In the genomic region with DNA sequence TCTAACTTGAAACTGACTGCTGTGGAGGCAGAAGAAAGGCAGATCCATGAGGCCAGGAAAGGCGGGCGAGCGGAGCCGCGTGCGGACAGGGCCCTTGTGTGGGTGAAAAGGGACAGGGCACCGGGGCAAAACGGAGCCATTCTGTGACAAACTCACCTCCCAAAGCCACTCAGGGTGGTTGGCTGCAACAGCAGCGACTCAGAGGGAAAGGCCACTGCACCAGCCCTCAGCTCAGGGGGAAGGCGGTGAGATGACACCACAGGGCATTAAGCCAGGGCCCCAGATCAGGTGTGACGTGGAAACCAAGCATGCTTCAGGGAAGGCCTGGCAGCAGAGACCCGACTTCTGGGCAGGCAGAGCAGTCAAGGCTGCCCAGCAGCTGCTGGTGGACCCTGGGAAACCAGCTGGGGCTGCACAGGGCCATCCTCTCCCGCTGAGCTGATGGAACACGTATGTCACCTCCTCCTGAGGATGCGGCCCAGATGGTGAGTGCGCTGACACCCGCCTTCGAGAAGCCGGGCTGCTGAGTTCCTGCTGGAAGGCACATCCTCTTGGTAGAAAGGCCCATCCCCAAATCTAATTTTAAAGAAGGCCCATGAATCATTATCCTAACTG, we compare ENCODE assay signal across 13 cellular contexts.
A peak's percentile ranks its signal among the peaks of the same experiment; 100 is the strongest.
DNase-seq lines count a peak whose midpoint lies in the region; ATAC-seq, FAIRE-seq and TF ChIP-seq lines count a peak whose summit lies in the region.
"Had no signal": no experiment of that assay in that cellular context is flagged by ENCODE, and none has a peak within 500 bp of the region (broad histone marks: within the 10 kb centered on the region; RNA-seq: fewer than 3 reads in every experiment).

No MANE protein-coding gene starts in this region.

- peak overlapping the region; percentile 65 for H3K27ac ChIP-seq in foreskin keratinocyte

- H3K27me3 ChIP-seq in foreskin keratinocyte = no peaks in the 10 kb centered on the region

- H3K4me1 Mint-ChIP-seq in stimulated activated effector memory CD8-positive, alpha-beta T cell treated with anti-CD3 and anti-CD28 coated beads, Interleukin-12 subunit alpha, Interleukin-12 subunit beta, amount 100 ng/mL, for 72 hours = peaks cover 50% of the 10 kb centered on the region

- H3K9me3 Mint-ChIP-seq in stimulated activated effector memory CD8-positive, alpha-beta T cell treated with anti-CD3 and anti-CD28 coated beads, Interleukin-12 subunit alpha, Interleukin-12 subunit beta, amount 100 ng/mL, for 72 hours = peaks cover 7% of the 10 kb centered on the region

- H3K4me3 Mint-ChIP-seq in stimulated activated effector memory CD8-positive, alpha-beta T cell treated with anti-CD3 and anti-CD28 coated beads, Interleukin-12 subunit alpha, Interleukin-12 subunit beta, amount 100 ng/mL, for 72 hours = peak overlapping the region; percentile 70
- H3K4me3 Mint-ChIP-seq: nephron had no signal

- peaks cover 81% of the 10 kb centered on the region for H3K36me3 Mint-ChIP-seq in stimulated activated effector memory CD8-positive, alpha-beta T cell treated with anti-CD3 and anti-CD28 coated beads, Interleukin-12 subunit alpha, Interleukin-12 subunit beta, amount 100 ng/mL, for 72 hours

- no peak for TF ChIP-seq CTCF in foreskin keratinocyte (conservative IDR thresholded peaks at IDR 0.05)

- DNase-seq in activated effector memory CD4-positive, alpha-beta T cell treated with anti-CD3 and anti-CD28 coated beads, Interleukin-2, amount 50 U/mL, for 16 hours = peak; percentile 53
- DNase-seq in activated effector memory CD4-positive, alpha-beta T cell treated with Interleukin-2 at 50 U/mL for 16 hours = no peak
- DNase-seq in RCC 7860 (ENCODE audit: low spot score) = peak; percentile 70
- no peak for DNase-seq in foreskin keratinocyte
- DNase-seq in stimulated activated effector memory CD8-positive, alpha-beta T cell treated with anti-CD3 and anti-CD28 coated beads, Interleukin-12 subunit alpha, Interleukin-12 subunit beta, amount 100 ng/mL, for 72 hours (ENCODE audit: low spot score in 2 of 2) = no peak
- no peak for DNase-seq in OCI-M1 (lab: John Stamatoyannopoulos, UW)
- no peak for DNase-seq in NCI-H1417 treated with DMSO at 0.1 percent for 48 hours (lab: John Stamatoyannopoulos, UW)
- no peak for DNase-seq in amniotic stem cell (lab: John Stamatoyannopoulos, UW)
- DNase-seq: activated CD4-positive, CD25-positive, alpha-beta regulatory T cell treated with anti-CD3 and anti-CD28 coated beads, Interleukin-2, amount 50 U/mL, for 72 hours; SIG-M5; stimulated activated CD4-positive, alpha-beta T cell treated with anti-CD3 and anti-CD28 coated beads, Interleukin-1b, Interleukin-23, amount 100 ng/mL, for 48 hours; stimulated activated naive CD8-positive, alpha-beta T cell treated with anti-CD3 and anti-CD28 coated beads, Interleukin-15, amount 100 ng/mL, for 72 hours had no signal

- peak; percentile 35 for ATAC-seq in foreskin keratinocyte
- peak; percentile 31 for ATAC-seq in stimulated activated effector memory CD8-positive, alpha-beta T cell treated with anti-CD3 and anti-CD28 coated beads, Interleukin-12 subunit alpha, Interleukin-12 subunit beta, amount 100 ng/mL, for 72 hours

- H3K27ac Mint-ChIP-seq in stimulated activated effector memory CD8-positive, alpha-beta T cell treated with anti-CD3 and anti-CD28 coated beads, Interleukin-12 subunit alpha, Interleukin-12 subunit beta, amount 100 ng/mL, for 72 hours = peak overlapping the region; percentile 93

- FAIRE-seq in RCC 7860 (lab: Jason Lieb, UNC) = no peak

- peaks cover 56% of the 10 kb centered on the region for H3K4me1 ChIP-seq in foreskin keratinocyte

Comparison
In these comparisons a context has a peak if more than half of its experiments do, and no peak if none do; other contexts are left out.
1. DNase-seq: peak in activated effector memory CD4-positive, alpha-beta T cell treated with anti-CD3 and anti-CD28 coated beads, Interleukin-2, amount 50 U/mL, for 16 hours (single experiment) and RCC 7860 (single experiment); none in activated effector memory CD4-positive, alpha-beta T cell treated with Interleukin-2 at 50 U/mL for 16 hours (single experiment), foreskin keratinocyte (0 of 2), stimulated activated effector memory CD8-positive, alpha-beta T cell treated with anti-CD3 and anti-CD28 coated beads, Interleukin-12 subunit alpha, Interleukin-12 subunit beta, amount 100 ng/mL, for 72 hours (0 of 2), OCI-M1 (single experiment), NCI-H1417 treated with DMSO at 0.1 percent for 48 hours (single experiment) and amniotic stem cell (single experiment).